In genomic region chr7:94311545-94311944, GRCh38 we compare ENCODE assay signal across 27 cellular contexts.
"Had no signal": no experiment of that assay in that cellular context is flagged by ENCODE, and none has a peak within 500 bp of the region (broad histone marks: within the 10 kb centered on the region; RNA-seq: fewer than 3 reads in every experiment).

No MANE protein-coding gene starts in this region.

- H3K4me1 Mint-ChIP-seq: activated CD4-positive, alpha-beta T cell treated with anti-CD3 and anti-CD28 coated beads for 36 hours; activated naive CD8-positive, alpha-beta T cell treated with anti-CD3 and anti-CD28 coated beads, Interleukin-2, amount 10 ng/mL, durations not matched to agents 7 days and 5 days; T-cell had no signal

- H3K27me3 Mint-ChIP-seq: T-cell had no signal

- H3K4me3 Mint-ChIP-seq: activated CD4-positive, alpha-beta T cell treated with anti-CD3 and anti-CD28 coated beads for 36 hours; activated CD8-positive, alpha-beta T cell treated with anti-CD3 and anti-CD28 coated beads for 36 hours; activated naive CD8-positive, alpha-beta T cell treated with anti-CD3 and anti-CD28 coated beads, Interleukin-2, amount 10 ng/mL, durations not matched to agents 7 days and 5 days; activated T-cell treated with anti-CD3 and anti-CD28 coated beads, Interleukin-2, amount 50 U/mL, for 72 hours; T-cell had no signal

- DNase-seq: activated CD4-positive, alpha-beta T cell treated with anti-CD3 and anti-CD28 coated beads for 36 hours; activated CD4-positive, alpha-beta T cell treated with anti-CD3 and anti-CD28 coated beads, Interleukin-2, amount 50 U/mL, for 1 hour; activated CD4-positive, CD25-positive, alpha-beta regulatory T cell; activated CD8-positive, alpha-beta memory T cell treated with anti-CD3 and anti-CD28 coated beads, Interleukin-2, amount 50 U/mL, for 4 hours; activated CD8-positive, alpha-beta T cell treated with anti-CD3 and anti-CD28 coated beads for 36 hours; activated gamma-delta T cell treated with Interleukin-2 at 50 U/mL for 16 hours; activated naive CD4-positive, alpha-beta T cell treated with anti-CD3 and anti-CD28 coated beads, Interleukin-2, amount 50 U/mL, for 16 hours; activated naive CD8-positive, alpha-beta T cell treated with anti-CD3 and anti-CD28 coated beads, Interleukin-2, amount 10 ng/mL, durations not matched to agents 7 days and 5 days; activated T-cell treated with anti-CD3 and anti-CD28 coated beads, Interleukin-2, amount 50 U/mL, for 72 hours; adrenal gland; anterior cingulate cortex; central memory CD4-positive, alpha-beta T cell; MM.1S; NCI-H1105; NCI-H1436; NCI-H1694 treated with DMSO at 0.1 percent for 48 hours; NCI-H2081; NCI-H226; NCI-H526; PC-9; SHP77 treated with DMSO at 0.1 percent for 48 hours; T-cell; T-helper 2 cell; T1000 had no signal

- H3K27me3 ChIP-seq: adrenal gland, breast epithelium had no signal

- ATAC-seq: activated CD4-positive, alpha-beta T cell treated with anti-CD3 and anti-CD28 coated beads for 36 hours; activated CD8-positive, alpha-beta T cell treated with anti-CD3 and anti-CD28 coated beads for 36 hours; activated T-cell treated with anti-CD3 and anti-CD28 coated beads, Interleukin-2, amount 50 U/mL, for 72 hours; T-cell had no signal

- H3K27ac ChIP-seq: adrenal gland, breast epithelium, PC-9 had no signal

- H2AFZ ChIP-seq: PC-9 had no signal

- H3K9me3 ChIP-seq: adrenal gland, breast epithelium had no signal

- FAIRE-seq: TTC549 had no signal

- H3K4me3 ChIP-seq: adrenal gland, breast epithelium, PC-9 had no signal

- H3K36me3 ChIP-seq: adrenal gland, breast epithelium had no signal

- H3K4me2 ChIP-seq: PC-9 had no signal

- H3K27ac Mint-ChIP-seq: activated CD4-positive, alpha-beta T cell treated with anti-CD3 and anti-CD28 coated beads for 36 hours; activated CD8-positive, alpha-beta T cell treated with anti-CD3 and anti-CD28 coated beads for 36 hours; activated naive CD8-positive, alpha-beta T cell treated with anti-CD3 and anti-CD28 coated beads, Interleukin-2, amount 10 ng/mL, durations not matched to agents 7 days and 5 days; activated T-cell treated with anti-CD3 and anti-CD28 coated beads, Interleukin-2, amount 50 U/mL, for 72 hours; activated T-helper 2 cell treated with anti-CD3 and anti-CD28 coated beads, Interferon-gamma antibody, Interleukin-2, Interleukin-4, amounts not matched to agents 10 μg/mL and 5 μg/mL and 100 μg/mL, durations not matched to agents 14 hours and 24 hours and 36 hours; T-cell had no signal

- H3K36me3 Mint-ChIP-seq: activated naive CD8-positive, alpha-beta T cell treated with anti-CD3 and anti-CD28 coated beads, Interleukin-2, amount 10 ng/mL, durations not matched to agents 7 days and 5 days; T-cell had no signal

- H3K4me1 ChIP-seq: adrenal gland, breast epithelium had no signal

- H3K9me3 Mint-ChIP-seq: activated naive CD8-positive, alpha-beta T cell treated with anti-CD3 and anti-CD28 coated beads, Interleukin-2, amount 10 ng/mL, durations not matched to agents 7 days and 5 days; activated T-helper 2 cell treated with anti-CD3 and anti-CD28 coated beads, Interferon-gamma antibody, Interleukin-2, Interleukin-4, amounts not matched to agents 10 μg/mL and 5 μg/mL and 100 μg/mL, durations not matched to agents 14 hours and 24 hours and 36 hours had no signal
